Comparison of ENCODE assay signal across 8 cellular contexts in genomic region chr1:220487297-220487820, GRCh38. TPM values are rescaled to one million over a fixed set of nuclear protein-coding genes. Genes with fewer than 3 reads are reported as not detected.
DNase-seq lines count a peak whose midpoint lies in the region; ATAC-seq and TF ChIP-seq lines count a peak whose summit lies in the region.

No MANE protein-coding gene starts in this region.

- no peak overlapping the region for H3K9ac ChIP-seq in adipocyte (ENCODE audit: low read length)
- no peak overlapping the region for H3K9ac ChIP-seq in neural progenitor cell

- H3K4me2 ChIP-seq in neural progenitor cell, result no peak overlapping the region

- no peaks in the 10 kb centered on the region for H4K20me1 ChIP-seq in neural progenitor cell (ENCODE audit: low read depth)

- H3K4me3 Mint-ChIP-seq in neural progenitor cell, result no peak overlapping the region

- no peaks in the 10 kb centered on the region for H3K36me3 Mint-ChIP-seq in neural progenitor cell

- DNase-seq in GM04504 (ENCODE audit: low read depth), result peak; percentile 8
- peak; percentile 72 for DNase-seq in NCI-H1105 treated with DMSO at 0.1 percent for 48 hours (lab: John Stamatoyannopoulos, UW)
- peak; percentile 49 for DNase-seq in adipocyte (ENCODE audit: low read depth)
- DNase-seq in neural progenitor cell (ENCODE audit: low spot score), result peak; percentile 36
- DNase-seq in activated effector memory CD4-positive, alpha-beta T cell treated with anti-CD3 and anti-CD28 coated beads, Interleukin-2, amount 50 U/mL, for 16 hours, result no peak
- no peak for DNase-seq in stomach
- no peak for DNase-seq in left ventricle myocardium superior
- no peak for DNase-seq in left lung

- H3K27me3 ChIP-seq in adipocyte (replicated peaks; ENCODE audit: control insufficient read depth, insufficient read depth, low read length) (no peaks in the 10 kb centered on the region), neural progenitor cell (no peaks in the 10 kb centered on the region), stomach (no peaks in the 10 kb centered on the region), left lung (no peaks in the 10 kb centered on the region)

- no peak for TF ChIP-seq POLR2A in stomach (IDR thresholded peaks at IDR 0.05)

- H3K9me3 Mint-ChIP-seq in neural progenitor cell, result no peaks in the 10 kb centered on the region

- no peak overlapping the region for H2AFZ ChIP-seq in neural progenitor cell (replicated peaks)

- TF ChIP-seq EP300 in stomach (IDR thresholded peaks at IDR 0.05), result no peak

- no peak overlapping the region for H3K27ac Mint-ChIP-seq in neural progenitor cell

- H3K4me1 Mint-ChIP-seq in neural progenitor cell, result peaks cover 11% of the 10 kb centered on the region

- ATAC-seq in left ventricle myocardium superior (no peak), left lung (no peak)

- WGBS in stomach, 5 donors, result 33 to 48% (median 39%) methylated on average over 5 of the region's 5 CpGs

- intact Hi-C loops in stomach (cut with DNase I; ENCODE audit: low total_unique reads) (no loop called here), left ventricle myocardium superior (cut with micrococcal nuclease) (no loop called here), left lung (cut with DNase I) (no loop called here)

- H3F3A ChIP-seq in neural progenitor cell (ENCODE audit: low read depth), result no peaks in the 10 kb centered on the region

- H3K4me3 ChIP-seq in adipocyte (ENCODE audit: low read length) (no peak overlapping the region), neural progenitor cell (no peak overlapping the region), stomach (no peak overlapping the region), left lung (no peak overlapping the region)

- TF ChIP-seq CTCF in neural progenitor cell (IDR thresholded peaks at IDR 0.05), result no peak
- no peak for TF ChIP-seq CTCF in stomach (IDR thresholded peaks at IDR 0.05)
- no peak for TF ChIP-seq CTCF in left lung (IDR thresholded peaks at IDR 0.05)

- H3K27ac ChIP-seq in neural progenitor cell (no peak overlapping the region), stomach (no peak overlapping the region), left lung (no peak overlapping the region)

- H3K4me1 ChIP-seq in adipocyte (ENCODE audit: control insufficient read depth, insufficient read depth, low read length), result peaks cover 19% of the 10 kb centered on the region
- H3K4me1 ChIP-seq in neural progenitor cell, result no peaks in the 10 kb centered on the region
- H3K4me1 ChIP-seq in stomach, result no peaks in the 10 kb centered on the region
- no peaks in the 10 kb centered on the region for H3K4me1 ChIP-seq in left lung

- no peaks in the 10 kb centered on the region for H3K36me3 ChIP-seq in adipocyte (ENCODE audit: control insufficient read depth, insufficient read depth, low read length, severe bottlenecking)
- H3K36me3 ChIP-seq in neural progenitor cell, result no peaks in the 10 kb centered on the region
- no peaks in the 10 kb centered on the region for H3K36me3 ChIP-seq in stomach
- H3K36me3 ChIP-seq in left lung, result no peaks in the 10 kb centered on the region

- H3K9me3 ChIP-seq in adipocyte (ENCODE audit: control insufficient read depth, low read length) (no peaks in the 10 kb centered on the region), neural progenitor cell (ENCODE audit: low read depth) (no peaks in the 10 kb centered on the region), stomach (no peaks in the 10 kb centered on the region), left lung (no peaks in the 10 kb centered on the region)

- peaks cover 7% of the 10 kb centered on the region for H3K27me3 Mint-ChIP-seq in neural progenitor cell (ENCODE audit: insufficient read depth, low read depth)

- no peaks in the 10 kb centered on the region for H3K79me2 ChIP-seq in neural progenitor cell (ENCODE audit: low read depth)

RNA-seq across cellular contexts. Expression of gene MARK1, which starts 40.6 kb away (rescaled TPM):
- total RNA-seq in neural progenitor cell (ENCODE audit: low replicate concordance) (12.1 and 13.2 TPM in 2 replicates), stomach (10 to 100 TPM in 1 of 5 donors, 1 to 10 TPM in 3, not detected in 1; 2.7 to 12.7 (median 4.8) TPM), left ventricle myocardium superior (16.6 TPM), left lung (1 to 10 TPM; 3.1 to 4.3 TPM)
- 1 to 10 TPM; 1.7 to 3.2 (median 1.9) TPM for polyA plus RNA-seq in stomach

Comparison
In these comparisons a context has a peak if more than half of its experiments do, and no peak if none do; other contexts are left out.
1. DNase-seq: peak in GM04504 (single experiment), NCI-H1105 treated with DMSO at 0.1 percent for 48 hours (single experiment), adipocyte (single experiment) and neural progenitor cell (single experiment); none in activated effector memory CD4-positive, alpha-beta T cell treated with anti-CD3 and anti-CD28 coated beads, Interleukin-2, amount 50 U/mL, for 16 hours (single experiment), stomach (single experiment), left ventricle myocardium superior (single experiment) and left lung (0 of 2).